In the genomic region with DNA sequence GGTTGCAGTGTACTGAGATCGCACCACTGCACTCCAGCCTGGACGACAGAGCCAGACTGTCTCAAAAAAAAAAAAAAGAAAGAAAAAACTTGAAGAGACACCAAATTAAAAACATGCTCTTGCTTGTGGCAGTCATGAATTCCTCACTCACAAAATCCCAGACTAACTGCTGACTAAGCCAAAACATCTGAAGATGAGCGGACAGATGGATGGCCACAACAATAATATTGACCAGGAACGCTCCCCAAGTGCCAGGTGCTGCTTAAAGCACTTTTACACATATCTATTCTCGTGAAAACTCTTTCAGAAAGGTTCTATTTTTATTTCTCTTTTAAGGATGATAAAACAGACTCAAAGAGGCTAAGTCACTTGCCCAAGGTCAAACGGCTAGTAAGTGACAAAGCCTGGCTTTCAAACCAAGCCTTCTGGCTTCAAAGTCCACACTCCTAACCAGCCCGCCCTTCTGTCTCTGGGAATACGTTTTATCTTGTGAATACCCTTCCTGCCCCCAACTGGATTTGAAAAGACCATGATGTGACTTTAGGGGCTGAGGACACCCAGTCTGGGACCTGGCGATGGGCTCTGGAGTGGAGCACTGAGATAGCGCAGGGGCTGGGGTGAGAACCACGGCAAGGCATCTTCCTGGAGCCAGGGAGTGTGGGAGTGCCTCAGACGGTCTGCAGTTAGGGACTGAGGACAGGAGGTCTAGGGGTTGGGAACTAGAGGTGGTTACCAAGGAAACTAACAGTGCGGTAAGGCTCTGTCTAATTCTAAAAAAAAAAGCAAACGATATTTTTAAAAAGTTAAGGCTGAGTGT, we compare ENCODE assay signal across 1 cellular context.
TF ChIP-seq lines count a peak whose summit lies in the region.

No MANE protein-coding gene starts in this region.

TF ChIP-seq in K562, 482 proteins besides CTCF, POLR2A, EP300 and RAD21:
- peak; percentile 71 for TF ChIP-seq C11orf30 (IDR thresholded peaks at IDR 0.05; ENCODE audit: low read depth)
- no peak for TF ChIP-seq NR2F6 (CRISPR knock-in tag; IDR thresholded peaks at IDR 0.05)
- peak; percentile 69 for TF ChIP-seq MAFF (IDR thresholded peaks at IDR 0.05; ENCODE audit: low read length)
- TF ChIP-seq ZNF75A (CRISPR knock-in tag; IDR thresholded peaks at IDR 0.05), result no peak
- no peak for TF ChIP-seq MCM3 (IDR thresholded peaks at IDR 0.05)
- TF ChIP-seq ZNF316 (IDR thresholded peaks at IDR 0.05), result peak; percentile 87
- TF ChIP-seq MAFK (IDR thresholded peaks at IDR 0.05; ENCODE audit: low read length), result peak; percentile 55; the same call in 1 of the 2 replicates
- peak; percentile 73 for TF ChIP-seq MAFG (tag; conservative IDR thresholded peaks at IDR 0.05)
TF ChIP-seq in K562: peak in this region for 5.
